In the genomic region with DNA sequence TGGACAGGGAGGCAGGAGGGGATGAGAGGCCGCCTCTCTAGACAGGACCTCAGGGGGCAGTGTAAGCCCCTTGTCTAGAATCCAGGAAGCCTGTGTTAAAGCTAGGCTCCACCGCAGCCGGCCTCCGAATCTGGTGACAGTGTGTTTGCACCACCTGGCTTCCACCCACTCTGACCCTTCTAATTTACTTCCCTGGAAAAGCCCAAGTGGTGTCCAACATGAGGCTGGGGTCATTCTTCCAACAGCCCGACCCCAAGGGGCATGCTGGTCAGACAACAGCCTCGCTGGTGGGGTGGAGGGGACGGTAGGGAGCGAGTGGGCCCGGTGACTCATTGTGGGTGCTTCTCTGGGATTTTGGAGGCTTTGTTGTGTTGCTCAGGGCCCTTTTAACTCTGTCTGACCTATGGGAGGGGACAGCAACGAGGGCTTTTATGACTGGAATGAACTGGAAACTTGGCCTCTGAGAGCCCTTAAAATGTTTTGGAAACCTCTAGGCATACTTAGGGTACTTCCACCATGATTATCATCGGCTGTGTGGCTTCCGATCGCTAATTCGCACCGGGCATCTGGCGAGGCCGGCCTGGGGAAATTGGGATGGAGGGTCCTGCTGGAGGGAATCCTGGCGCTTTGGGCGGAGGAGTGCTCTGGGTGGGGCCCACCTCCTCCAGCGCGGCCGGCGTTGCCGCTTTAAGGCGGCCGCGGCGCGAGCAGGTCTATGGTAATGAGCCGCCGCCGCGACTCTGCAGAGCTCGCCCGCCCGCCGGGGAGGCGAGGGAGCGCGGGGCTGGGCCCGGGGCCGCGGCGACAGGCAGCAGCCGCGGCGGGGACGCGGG, we compare ENCODE assay signal across 1 cellular context.
TF ChIP-seq lines count a peak whose summit lies in the region.

Gene CELSR2, plus strand, starts transcription at position 743 of the 833 bp plus-strand sequence. CDS start 541 bp downstream, outside the sequence.

TF ChIP-seq in IMR-90, 13 proteins besides CTCF, POLR2A, EP300 and RAD21:
- TF ChIP-seq MAFK (IDR thresholded peaks at IDR 0.05; ENCODE audit: low read depth, low read length): no peak
